ENCODE assay signal across 22 cellular contexts in genomic region chr16:46739934-46740333, GRCh38. TPM values are rescaled to one million over a fixed set of nuclear protein-coding genes. Genes with fewer than 3 reads are reported as not detected.
A peak's percentile ranks its signal among the peaks of the same experiment; 100 is the strongest.
DNase-seq lines count a peak whose midpoint lies in the region; ATAC-seq and TF ChIP-seq lines count a peak whose summit lies in the region.
"Had no signal": no experiment of that assay in that cellular context is flagged by ENCODE, and none has a peak within 500 bp of the region (broad histone marks: within the 10 kb centered on the region; RNA-seq: fewer than 3 reads in every experiment).

No MANE protein-coding gene starts in this region.

- peaks cover 0 to 21% (median 0%) of the 10 kb centered on the region in 9 donors for H3K36me3 ChIP-seq in heart right ventricle
- H3K36me3 ChIP-seq in spleen = no peaks in the 10 kb centered on the region

- H3K4me1 Mint-ChIP-seq in nephron progenitor cell = peaks cover 15% of the 10 kb centered on the region
- H3K4me1 Mint-ChIP-seq in activated naive CD8-positive, alpha-beta T cell treated with anti-CD3 and anti-CD28 coated beads for 36 hours = peaks cover 4% of the 10 kb centered on the region

- ATAC-seq in heart right ventricle (no peak), Right ventricle myocardium superior (ENCODE audit: poor library complexity) (no peak), HG02884 (IDR thresholded peaks at IDR 0.05; ENCODE audit: unreplicated experiment) (no peak)
- ATAC-seq: PC-3 had no signal

- WGBS in heart right ventricle, 2 donors = 35 to 36% methylated on average over 2 of the region's 2 CpGs
- 61 to 77% (median 67%) methylated on average over 2 of the region's 2 CpGs for WGBS in spleen, 5 donors

- H3K9me3 ChIP-seq in heart right ventricle = no peaks in the 10 kb centered on the region
- H3K9me3 ChIP-seq in spleen = no peaks in the 10 kb centered on the region

- H3K4me3 Mint-ChIP-seq in nephron progenitor cell = no peak overlapping the region
- no peak overlapping the region for H3K4me3 Mint-ChIP-seq in activated naive CD8-positive, alpha-beta T cell treated with anti-CD3 and anti-CD28 coated beads for 36 hours
- H3K4me3 Mint-ChIP-seq: CD14-positive monocyte had no signal

- no peak for TF ChIP-seq CTCF in heart right ventricle (IDR thresholded peaks at IDR 0.05)
- no peak for TF ChIP-seq CTCF in spleen (IDR thresholded peaks at IDR 0.05 in 8 of 11, conservative IDR thresholded peaks at IDR 0.05 in 3 of 11)
- no peak for TF ChIP-seq CTCF in nephron progenitor cell (IDR thresholded peaks at IDR 0.05)

- intact Hi-C loops in heart right ventricle (cut with DNase I) = loop anchor here in 1 of 10 donors (10.0 kb wide), 1 partner anchor 45 kb away; no protein-coding TSS in a partner anchor
- intact Hi-C loops in Right ventricle myocardium superior (cut with DNase I) = no loop called here
- intact Hi-C loops in spleen (cut with DNase I; ENCODE audit: low total_unique reads) = no loop called here

- DNase-seq in heart right ventricle (no peak), Right ventricle myocardium superior (no peak), OCI-M1 (lab: John Stamatoyannopoulos, UW) (peak; percentile 62), erythroblast (lab: John Stamatoyannopoulos, UW) (peak; percentile 56 to 80), spleen (peak; percentile 21), nephron progenitor cell (no peak)
- no peak for DNase-seq in activated naive CD8-positive, alpha-beta T cell treated with anti-CD3 and anti-CD28 coated beads for 36 hours
- DNase-seq: GOT3, HCEC 1CT, Kasumi-1, NCI-H1048, NCI-H1417 treated with DMSO at 0.1 percent for 48 hours, NCI-H187, NCI-H446, NCI-H526 treated with DMSO at 0.1 percent for 48 hours, PC-3, SHP77 treated with DMSO at 0.1 percent for 48 hours had no signal

- H3K27me3 ChIP-seq in heart right ventricle (no peaks in the 10 kb centered on the region), spleen (replicated peaks in 1 of 7) (no peaks in the 10 kb centered on the region)

- H3K27ac Mint-ChIP-seq in nephron progenitor cell = no peak overlapping the region
- no peak overlapping the region for H3K27ac Mint-ChIP-seq in activated naive CD8-positive, alpha-beta T cell treated with anti-CD3 and anti-CD28 coated beads for 36 hours
- H3K27ac Mint-ChIP-seq: CD14-positive monocyte had no signal

- no peak for TF ChIP-seq POLR2A in erythroblast (IDR thresholded peaks at IDR 0.05; ENCODE audit: low read length)
- no peak for TF ChIP-seq POLR2A in spleen (IDR thresholded peaks at IDR 0.05)

- no peaks in the 10 kb centered on the region for H3K36me3 Mint-ChIP-seq in nephron progenitor cell (ENCODE audit: low read depth)
- no peaks in the 10 kb centered on the region for H3K36me3 Mint-ChIP-seq in activated naive CD8-positive, alpha-beta T cell treated with anti-CD3 and anti-CD28 coated beads for 36 hours
- H3K36me3 Mint-ChIP-seq: CD14-positive monocyte, IgD-negative memory B cell had no signal

- H3K4me3 ChIP-seq in heart right ventricle (no peak overlapping the region), spleen (no peak overlapping the region)

- peaks cover 71% of the 10 kb centered on the region for H3K27me3 Mint-ChIP-seq in nephron progenitor cell (ENCODE audit: low read depth, poor library complexity)
- H3K27me3 Mint-ChIP-seq in activated naive CD8-positive, alpha-beta T cell treated with anti-CD3 and anti-CD28 coated beads for 36 hours = no peaks in the 10 kb centered on the region
- H3K27me3 Mint-ChIP-seq: IgD-negative memory B cell had no signal

- H3K4me1 ChIP-seq in heart right ventricle (peaks cover 6 to 60% (median 30%) of the 10 kb centered on the region in 9 donors), spleen (peaks cover 0 to 26% (median 17%) of the 10 kb centered on the region in 6 donors)

- no peaks in the 10 kb centered on the region for H3K9me3 Mint-ChIP-seq in nephron progenitor cell
- no peaks in the 10 kb centered on the region for H3K9me3 Mint-ChIP-seq in activated naive CD8-positive, alpha-beta T cell treated with anti-CD3 and anti-CD28 coated beads for 36 hours
- H3K9me3 Mint-ChIP-seq: IgD-negative memory B cell had no signal

- peak overlapping the region in 7 of 10 donors; percentile 20 to 99 (median 67) for H3K27ac ChIP-seq in heart right ventricle
- no peak overlapping the region for H3K27ac ChIP-seq in spleen

RNA-seq across cellular contexts. Expression of gene MYLK3, which starts 8.2 kb away (rescaled TPM):
- total RNA-seq in heart right ventricle (100 to 1,000 TPM; 220 to 458 (median 262) TPM), Right ventricle myocardium superior (304 TPM), spleen (1 to 10 TPM in 2 of 7 donors, under 1 TPM in 4, not detected in 1; 0.13 to 2.4 (median 0.37) TPM)
- polyA plus RNA-seq in heart right ventricle (10 to 100 TPM; 63.5 to 69.5 TPM), spleen (under 1 TPM; 0.03 to 0.26 (median 0.07) TPM)
- under 1 TPM; 0.33 to 0.54 TPM for total RNA-seq in activated naive CD8-positive, alpha-beta T cell treated with anti-CD3 and anti-CD28 coated beads for 36 hours
- total RNA-seq: MCF 10A, RPMI7951 had no signal
- polyA plus RNA-seq: CD14-positive monocyte, IgD-negative memory B cell had no signal

RNA-seq across cellular contexts. Expression of gene ORC6, which starts 50.5 kb away (rescaled TPM):
- total RNA-seq in heart right ventricle (1 to 10 TPM in 8 of 10 donors, under 1 TPM in 2; 0.56 to 2.7 (median 1.9) TPM), Right ventricle myocardium superior (1.9 TPM), spleen (10 to 100 TPM in 1 of 7 donors, 1 to 10 TPM in 6; 3.1 to 10.0 (median 5.9) TPM)
- polyA plus RNA-seq in heart right ventricle (1 to 10 TPM; 2.5 TPM), spleen (10 to 100 TPM in 1 of 3 donors, 1 to 10 TPM in 2; 8.4 to 11.4 (median 8.4) TPM)
- 10 to 100 TPM; 60.7 to 62.2 TPM for total RNA-seq in activated naive CD8-positive, alpha-beta T cell treated with anti-CD3 and anti-CD28 coated beads for 36 hours

RNA-seq across cellular contexts. Expression of gene VPS35, which starts 51.0 kb away (rescaled TPM):
- total RNA-seq in heart right ventricle (100 to 1,000 TPM in 1 of 10 donors, 10 to 100 TPM in 9; 73.9 to 106 (median 91.3) TPM), Right ventricle myocardium superior (89.0 TPM), spleen (100 to 1,000 TPM in 4 of 7 donors, 10 to 100 TPM in 3; 58.3 to 111 (median 105) TPM)
- polyA plus RNA-seq in heart right ventricle (10 to 100 TPM; 12.7 to 36.7 TPM), spleen (10 to 100 TPM; 18.1 to 24.9 (median 22.0) TPM)
- total RNA-seq in activated naive CD8-positive, alpha-beta T cell treated with anti-CD3 and anti-CD28 coated beads for 36 hours = 100 to 1,000 TPM; 103 to 106 TPM

Comparison
In these comparisons a context has a peak if more than half of its experiments do, and no peak if none do; other contexts are left out.
1. DNase-seq: peak in OCI-M1 (single experiment), erythroblast (2 of 2) and spleen (single experiment); none in heart right ventricle (0 of 2), Right ventricle myocardium superior (single experiment), nephron progenitor cell (single experiment) and activated naive CD8-positive, alpha-beta T cell treated with anti-CD3 and anti-CD28 coated beads for 36 hours (single experiment).
2. H3K27ac ChIP-seq: peak in heart right ventricle (7 of 10); none in spleen (0 of 8).
3. RNA of gene MYLK3, which starts 8.2 kb away (total RNA-seq): 304 TPM in Right ventricle myocardium superior (single experiment) and 220 to 458 TPM in heart right ventricle; 0.33 to 0.54 TPM in activated naive CD8-positive, alpha-beta T cell treated with anti-CD3 and anti-CD28 coated beads for 36 hours and 0.13 to 2.4 TPM in spleen; every median in the first group is over 10 times any median in the second.
4. RNA of gene ORC6, which starts 50.5 kb away (total RNA-seq): 60.7 to 62.2 TPM in activated naive CD8-positive, alpha-beta T cell treated with anti-CD3 and anti-CD28 coated beads for 36 hours; 3.1 to 10.0 TPM in spleen, 0.56 to 2.7 TPM in heart right ventricle and 1.9 TPM in Right ventricle myocardium superior (single experiment); every median in the first group is over 4 times any median in the second.